ENCODE assay signal across 8 cellular contexts in genomic region chr3:56467801-56468183, GRCh38. TPM values are rescaled to one million over a fixed set of nuclear protein-coding genes. Genes with fewer than 3 reads are reported as not detected.
DNase-seq lines count a peak whose midpoint lies in the region; ATAC-seq and TF ChIP-seq lines count a peak whose summit lies in the region.
"Had no signal": no experiment of that assay in that cellular context is flagged by ENCODE, and none has a peak within 500 bp of the region (broad histone marks: within the 10 kb centered on the region; RNA-seq: fewer than 3 reads in every experiment).

No MANE protein-coding gene starts in this region.

- no peak for DNase-seq in HFF-Myc (ENCODE audit: extremely low read depth, low read depth)
- DNase-seq in activated naive CD8-positive, alpha-beta T cell treated with anti-CD3 and anti-CD28 coated beads, Interleukin-2, amount 10 ng/mL, durations not matched to agents 7 days and 5 days: no peak
- no peak for DNase-seq in stimulated activated naive CD8-positive, alpha-beta T cell treated with anti-CD3 and anti-CD28 coated beads, Interleukin-15, Interleukin-2, amounts not matched to agents 100 U/mL and 50 U/mL, for 24 hours
- DNase-seq in HUDEP-2 (lab: John Stamatoyannopoulos, UW; ENCODE audit: unreplicated experiment in 76 of 76): no peak
- no peak for DNase-seq in middle frontal gyrus (ENCODE audit: extremely low spot score, low spot score)

- H3K36me3 Mint-ChIP-seq in activated naive CD8-positive, alpha-beta T cell treated with anti-CD3 and anti-CD28 coated beads, Interleukin-2, amount 10 ng/mL, durations not matched to agents 7 days and 5 days: no peaks in the 10 kb centered on the region

- H3K9me3 Mint-ChIP-seq in activated naive CD8-positive, alpha-beta T cell treated with anti-CD3 and anti-CD28 coated beads, Interleukin-2, amount 10 ng/mL, durations not matched to agents 7 days and 5 days: no peaks in the 10 kb centered on the region
- H3K9me3 Mint-ChIP-seq: natural killer cell treated with Interleukin-12 subunit alpha and Interleukin-12 subunit beta and Interleukin-15 and Interleukin-18, amount 100 ng/mL, for 72 hours had no signal

- H3K4me3 Mint-ChIP-seq in activated naive CD8-positive, alpha-beta T cell treated with anti-CD3 and anti-CD28 coated beads, Interleukin-2, amount 10 ng/mL, durations not matched to agents 7 days and 5 days: peak overlapping the region; percentile 77
- H3K4me3 Mint-ChIP-seq: natural killer cell treated with Interleukin-12 subunit alpha and Interleukin-12 subunit beta and Interleukin-15 and Interleukin-18, amount 100 ng/mL, for 72 hours had no signal

- H3K4me1 Mint-ChIP-seq in activated naive CD8-positive, alpha-beta T cell treated with anti-CD3 and anti-CD28 coated beads, Interleukin-2, amount 10 ng/mL, durations not matched to agents 7 days and 5 days: peaks cover 4% of the 10 kb centered on the region

- ATAC-seq in activated naive CD8-positive, alpha-beta T cell treated with anti-CD3 and anti-CD28 coated beads, Interleukin-2, amount 10 ng/mL, durations not matched to agents 7 days and 5 days (ENCODE audit: low read depth): no peak
- peak; percentile 16 for ATAC-seq in stimulated activated naive CD8-positive, alpha-beta T cell treated with anti-CD3 and anti-CD28 coated beads, Interleukin-15, Interleukin-2, amounts not matched to agents 100 U/mL and 50 U/mL, for 24 hours
- ATAC-seq in GM18867 (IDR thresholded peaks at IDR 0.05; ENCODE audit: unreplicated experiment): no peak

- no peaks in the 10 kb centered on the region for H3K36me3 ChIP-seq in iPS-15b (ENCODE audit: control insufficient read depth, insufficient read depth, low read length)

- no peak overlapping the region for H3K27ac Mint-ChIP-seq in activated naive CD8-positive, alpha-beta T cell treated with anti-CD3 and anti-CD28 coated beads, Interleukin-2, amount 10 ng/mL, durations not matched to agents 7 days and 5 days
- H3K27ac Mint-ChIP-seq: natural killer cell treated with Interleukin-12 subunit alpha and Interleukin-12 subunit beta and Interleukin-15 and Interleukin-18, amount 100 ng/mL, for 72 hours had no signal

- no peaks in the 10 kb centered on the region for H3K4me1 ChIP-seq in iPS-15b (ENCODE audit: control insufficient read depth, insufficient read depth, low read length)

- H3K27me3 ChIP-seq in iPS-15b (ENCODE audit: control insufficient read depth, insufficient read depth, low read length): no peaks in the 10 kb centered on the region

- H3K4me3 ChIP-seq in HFF-Myc (replicated peaks; ENCODE audit: low read depth, low read length): peak overlapping the region; percentile 49
- H3K4me3 ChIP-seq in iPS-15b (ENCODE audit: low read depth, low read length): peak overlapping the region; percentile 87

- no peak for TF ChIP-seq CTCF in HFF-Myc (IDR thresholded peaks at IDR 0.05; ENCODE audit: low read depth, low read length, missing control alignments)

- H3K9me3 ChIP-seq in iPS-15b (ENCODE audit: control insufficient read depth, insufficient read depth, low read length): no peaks in the 10 kb centered on the region

- POLR2A ChIA-PET in activated naive CD8-positive, alpha-beta T cell treated with anti-CD3 and anti-CD28 coated beads, Interleukin-2, amount 10 ng/mL, durations not matched to agents 7 days and 5 days (lab: Charles Lee): no interaction called here

- H3K27me3 Mint-ChIP-seq in activated naive CD8-positive, alpha-beta T cell treated with anti-CD3 and anti-CD28 coated beads, Interleukin-2, amount 10 ng/mL, durations not matched to agents 7 days and 5 days: peaks cover 59% of the 10 kb centered on the region

- H3K9ac ChIP-seq in iPS-15b (ENCODE audit: low read depth, low read length): peak overlapping the region; percentile 54

RNA-seq across cellular contexts. Expression of gene ERC2, which starts 0.5 kb away (rescaled TPM):
- not detected for total RNA-seq in activated naive CD8-positive, alpha-beta T cell treated with anti-CD3 and anti-CD28 coated beads, Interleukin-2, amount 10 ng/mL, durations not matched to agents 7 days and 5 days
